ENCODE assay signal across 7 cellular contexts in the genomic region with DNA sequence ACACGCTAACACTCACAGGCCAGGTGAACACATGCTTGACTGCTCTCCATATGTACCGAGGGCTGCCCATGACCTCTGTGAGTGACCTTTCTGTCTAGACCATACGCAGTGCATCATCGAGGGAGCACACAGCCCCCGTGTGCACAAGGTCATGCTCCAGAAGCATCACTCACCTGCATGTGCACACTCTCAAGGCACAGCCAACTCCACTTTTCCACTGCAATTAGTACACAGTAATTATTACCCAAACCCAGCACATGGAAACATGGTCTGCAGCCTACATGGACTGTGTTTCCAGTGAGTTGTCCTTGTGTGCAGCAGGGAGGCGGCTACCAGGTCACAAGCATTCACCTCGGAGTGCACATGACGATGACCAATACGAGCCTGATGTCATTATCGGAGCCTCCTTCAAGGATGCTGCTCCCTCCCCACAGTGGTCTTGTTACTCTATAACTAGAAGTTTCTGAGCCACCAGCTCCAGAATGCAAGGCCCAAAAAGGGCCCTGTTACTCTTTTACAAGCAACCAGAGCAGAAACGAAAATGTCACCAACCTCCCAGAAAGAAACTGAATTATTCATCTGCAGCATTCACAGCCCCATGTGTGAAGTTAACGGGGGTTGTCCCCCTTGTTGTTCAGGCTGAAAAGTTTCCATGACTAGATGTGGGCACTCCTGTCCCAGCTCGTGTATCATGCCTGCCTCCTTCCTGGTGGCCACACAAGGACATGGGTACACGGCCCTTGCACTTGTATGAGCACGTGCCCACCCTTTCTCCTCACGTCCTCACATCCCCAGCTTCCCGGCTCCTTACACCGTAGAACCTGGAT.
DNase-seq lines count a peak whose midpoint lies in the region; ATAC-seq and TF ChIP-seq lines count a peak whose summit lies in the region.

No MANE protein-coding gene starts in this region.

- peaks cover 80% of the 10 kb centered on the region for H3K36me3 Mint-ChIP-seq in activated naive CD4-positive, alpha-beta T cell treated with anti-CD3 and anti-CD28 coated beads, Interleukin-2, amount 10 ng/mL, durations not matched to agents 7 days and 5 days
- peaks cover 94% of the 10 kb centered on the region for H3K36me3 Mint-ChIP-seq in stimulated activated effector memory CD8-positive, alpha-beta T cell treated with anti-CD3 and anti-CD28 coated beads, Interleukin-12 subunit alpha, Interleukin-12 subunit beta, amount 100 ng/mL, for 72 hours

- H3K27me3 Mint-ChIP-seq in activated naive CD4-positive, alpha-beta T cell treated with anti-CD3 and anti-CD28 coated beads, Interleukin-2, amount 10 ng/mL, durations not matched to agents 7 days and 5 days, result no peaks in the 10 kb centered on the region

- POLR2A ChIA-PET in HEK293T (lab: Yijun Ruan, JAX), result no interaction called here

- no peaks in the 10 kb centered on the region for H3K9me3 Mint-ChIP-seq in activated naive CD4-positive, alpha-beta T cell treated with anti-CD3 and anti-CD28 coated beads, Interleukin-2, amount 10 ng/mL, durations not matched to agents 7 days and 5 days
- no peaks in the 10 kb centered on the region for H3K9me3 Mint-ChIP-seq in stimulated activated effector memory CD8-positive, alpha-beta T cell treated with anti-CD3 and anti-CD28 coated beads, Interleukin-12 subunit alpha, Interleukin-12 subunit beta, amount 100 ng/mL, for 72 hours

- peak; percentile 58 for ATAC-seq in HG03064 (IDR thresholded peaks at IDR 0.05; ENCODE audit: low read depth, unreplicated experiment)
- ATAC-seq in stimulated activated effector memory CD8-positive, alpha-beta T cell treated with anti-CD3 and anti-CD28 coated beads, Interleukin-12 subunit alpha, Interleukin-12 subunit beta, amount 100 ng/mL, for 72 hours, result peak; percentile 86

- CTCF ChIA-PET in activated naive CD4-positive, alpha-beta T cell treated with anti-CD3 and anti-CD28 coated beads, Interleukin-2, amount 10 ng/mL, durations not matched to agents 7 days and 5 days (lab: Charles Lee), result interaction anchor here (1.3 to 1.4 kb wide), 2 partner anchors 17 to 82 kb away, joined by 4 read pairs; no protein-coding TSS in a partner anchor
- CTCF ChIA-PET in HEK293T (lab: Yijun Ruan, JAX), result no interaction called here

- DNase-seq in GM19240 (ENCODE audit: insufficient read length, low spot score), result peak; percentile 43
- no peak for DNase-seq in activated naive CD4-positive, alpha-beta T cell treated with anti-CD3 and anti-CD28 coated beads, Interleukin-2, amount 10 ng/mL, durations not matched to agents 7 days and 5 days
- DNase-seq in stimulated activated effector memory CD8-positive, alpha-beta T cell treated with anti-CD3 and anti-CD28 coated beads, Interleukin-12 subunit alpha, Interleukin-12 subunit beta, amount 100 ng/mL, for 72 hours (ENCODE audit: low spot score in 2 of 2), result peak in 1 of 2 donors; percentile 76
- no peak for DNase-seq in nucleus accumbens (lab: John Stamatoyannopoulos, UW)
- no peak for DNase-seq in NCI-H1436 (lab: John Stamatoyannopoulos, UW)
- DNase-seq in HEK293T (ENCODE audit: extremely low spot score), result no peak

- H3K4me3 Mint-ChIP-seq in activated naive CD4-positive, alpha-beta T cell treated with anti-CD3 and anti-CD28 coated beads, Interleukin-2, amount 10 ng/mL, durations not matched to agents 7 days and 5 days, result peak overlapping the region; percentile 16
- peak overlapping the region; percentile 69 for H3K4me3 Mint-ChIP-seq in stimulated activated effector memory CD8-positive, alpha-beta T cell treated with anti-CD3 and anti-CD28 coated beads, Interleukin-12 subunit alpha, Interleukin-12 subunit beta, amount 100 ng/mL, for 72 hours

- H3K4me1 Mint-ChIP-seq in activated naive CD4-positive, alpha-beta T cell treated with anti-CD3 and anti-CD28 coated beads, Interleukin-2, amount 10 ng/mL, durations not matched to agents 7 days and 5 days, result peaks cover 99% of the 10 kb centered on the region
- H3K4me1 Mint-ChIP-seq in stimulated activated effector memory CD8-positive, alpha-beta T cell treated with anti-CD3 and anti-CD28 coated beads, Interleukin-12 subunit alpha, Interleukin-12 subunit beta, amount 100 ng/mL, for 72 hours, result peaks cover 99% of the 10 kb centered on the region

- H3K27ac Mint-ChIP-seq in activated naive CD4-positive, alpha-beta T cell treated with anti-CD3 and anti-CD28 coated beads, Interleukin-2, amount 10 ng/mL, durations not matched to agents 7 days and 5 days, result peak overlapping the region; percentile 83
- H3K27ac Mint-ChIP-seq in stimulated activated effector memory CD8-positive, alpha-beta T cell treated with anti-CD3 and anti-CD28 coated beads, Interleukin-12 subunit alpha, Interleukin-12 subunit beta, amount 100 ng/mL, for 72 hours, result peak overlapping the region; percentile 76

TF ChIP-seq in HEK293T, 16 proteins besides CTCF, POLR2A, EP300 and RAD21:
- TF ChIP-seq FOXA1 (IDR thresholded peaks at IDR 0.05), result no peak
- no peak for TF ChIP-seq SUZ12 (IDR thresholded peaks at IDR 0.05)
